In genomic region chr3:123642182-123642956, GRCh38 we compare ENCODE assay signal across 9 cellular contexts. TPM values are rescaled to one million over a fixed set of nuclear protein-coding genes. Genes with fewer than 3 reads are reported as not detected.
DNase-seq lines count a peak whose midpoint lies in the region; ATAC-seq and TF ChIP-seq lines count a peak whose summit lies in the region.
"Had no signal": no experiment of that assay in that cellular context is flagged by ENCODE, and none has a peak within 500 bp of the region (broad histone marks: within the 10 kb centered on the region; RNA-seq: fewer than 3 reads in every experiment).

No MANE protein-coding gene starts in this region.

- H3K27me3 ChIP-seq in HAP-1 (ENCODE audit: low read depth) (no peaks in the 10 kb centered on the region), Loucy (ENCODE audit: insufficient read depth, low read length, poor library complexity, severe bottlenecking) (no peaks in the 10 kb centered on the region), SJSA1 (replicated peaks) (no peaks in the 10 kb centered on the region), adrenal gland (no peaks in the 10 kb centered on the region)

- in situ Hi-C loops in HAP-1 (cut with MboI; ENCODE audit: low sequenced_read_pairs) = loop anchor here (5.0 kb wide), 1 partner anchor 75 kb away; no protein-coding TSS in a partner anchor

- no peaks in the 10 kb centered on the region for H3K9me2 ChIP-seq in Loucy (replicated peaks; ENCODE audit: low read depth, low read length)

- H3K4me3 ChIP-seq in GM12865 (ENCODE audit: low read depth, low read length) = no peak overlapping the region
- no peak overlapping the region for H3K4me3 ChIP-seq in HAP-1
- H3K4me3 ChIP-seq in Loucy (ENCODE audit: low read length, poor library complexity, severe bottlenecking) = no peak overlapping the region
- H3K4me3 ChIP-seq in SJSA1 = no peak overlapping the region
- H3K4me3 ChIP-seq in adrenal gland = no peak overlapping the region

- H3K36me3 ChIP-seq in HAP-1 (replicated peaks) (peaks cover 4% of the 10 kb centered on the region), Loucy (ENCODE audit: insufficient read depth, low read length) (no peaks in the 10 kb centered on the region), SJSA1 (no peaks in the 10 kb centered on the region), adrenal gland (replicated peaks in 1 of 2) (peaks cover 0 to 4% of the 10 kb centered on the region in 2 donors)

- no peaks in the 10 kb centered on the region for H4K20me1 ChIP-seq in Loucy (ENCODE audit: insufficient read depth, low read length, poor library complexity, severe bottlenecking)

- H3K4me2 ChIP-seq in Loucy (ENCODE audit: low read depth, low read length, poor library complexity, severe bottlenecking) = no peak overlapping the region

- no peak for TF ChIP-seq POLR2A in adrenal gland (IDR thresholded peaks at IDR 0.05)

- no peak overlapping the region for H3K9ac ChIP-seq in Loucy (ENCODE audit: low read depth, low read length, poor library complexity, severe bottlenecking)

- TF ChIP-seq CTCF in GM12865 (IDR thresholded peaks at IDR 0.05; ENCODE audit: insufficient read depth, low read depth, low read length, missing control alignments) (peak; percentile 85), Loucy (conservative IDR thresholded peaks at IDR 0.05; ENCODE audit: low read length) (peak; percentile 99), adrenal gland (IDR thresholded peaks at IDR 0.05) (peak; percentile 58 to 76 (median 73))

- H3K4me1 ChIP-seq in HAP-1 (no peaks in the 10 kb centered on the region), Loucy (ENCODE audit: insufficient read depth, low read length, poor library complexity, severe bottlenecking) (peaks cover 5% of the 10 kb centered on the region), SJSA1 (replicated peaks) (no peaks in the 10 kb centered on the region), adrenal gland (replicated peaks in 1 of 2) (no peaks in the 10 kb centered on the region)

- H3K9me3 ChIP-seq in HAP-1 (no peaks in the 10 kb centered on the region), Loucy (ENCODE audit: insufficient read depth, low read depth, low read length) (no peaks in the 10 kb centered on the region), SJSA1 (replicated peaks) (no peaks in the 10 kb centered on the region; the same call in 1 of the 2 replicates), adrenal gland (replicated peaks in 1 of 3) (no peaks in the 10 kb centered on the region)

- H3F3A ChIP-seq in Loucy (ENCODE audit: low read depth) = no peaks in the 10 kb centered on the region

- no peak overlapping the region for H2AFZ ChIP-seq in Loucy (ENCODE audit: low read length)

- H3K79me2 ChIP-seq in Loucy (ENCODE audit: insufficient read depth, low read length) = no peaks in the 10 kb centered on the region

- DNase-seq in GM12865 (ENCODE audit: low read depth) (peak; percentile 87), HAP-1 (ENCODE audit: low spot score in 2 of 2) (peak; percentile 86 to 90), SJSA1 (ENCODE audit: low read depth in 1 of 2, low spot score in 2 of 2) (peak; percentile 78 to 87), adrenal gland (peak; percentile 57 to 92 (median 85)), hepatic stellate cell (ENCODE audit: low spot score) (peak; percentile 94), sciatic nerve (ENCODE audit: low spot score) (no peak), mesenteric fat pad (ENCODE audit: low spot score) (no peak)

- peak; percentile 69 for ATAC-seq in sciatic nerve
- ATAC-seq: naive thymus-derived CD8-positive, alpha-beta T cell had no signal

- WGBS in adrenal gland, 4 donors = 8 to 29% (median 24%) methylated on average over 2 to 3 of the region's 3 CpGs

- intact Hi-C loops in adrenal gland (cut with DNase I) (no loop called here), sciatic nerve (cut with DNase I) (no loop called here)

- H3K27ac ChIP-seq in SJSA1 (no peak overlapping the region), adrenal gland (peak overlapping the region in 3 of 5 donors; percentile 50 to 78 (median 56))

RNA-seq across cellular contexts. Expression of gene HACD2, which starts 57.5 kb away (rescaled TPM):
- 28.0 and 38.9 TPM in 2 replicates for total RNA-seq in SJSA1 (2014; rRNA removed; shearing (Covaris generic))
- total RNA-seq in adrenal gland (10 to 100 TPM; 14.2 to 29.9 (median 23.0) TPM), sciatic nerve (27.9 TPM), mesenteric fat pad (39.0 TPM)
- polyA plus RNA-seq in adrenal gland = 10 to 100 TPM in 1 of 3 donors, 1 to 10 TPM in 2; 5.1 to 22.0 (median 8.1) TPM

Comparison
In these comparisons a context has a peak if more than half of its experiments do, and no peak if none do; other contexts are left out.
1. DNase-seq: peak in GM12865 (single experiment), HAP-1 (2 of 2), SJSA1 (2 of 2), adrenal gland (7 of 7) and hepatic stellate cell (single experiment); none in sciatic nerve (single experiment) and mesenteric fat pad (single experiment).
2. Peak in every context shown above with its lines, with median percentiles within 50 percentile points of each other: CTCF ChIP-seq.